ENCODE assay signal across 18 cellular contexts in the genomic region with DNA sequence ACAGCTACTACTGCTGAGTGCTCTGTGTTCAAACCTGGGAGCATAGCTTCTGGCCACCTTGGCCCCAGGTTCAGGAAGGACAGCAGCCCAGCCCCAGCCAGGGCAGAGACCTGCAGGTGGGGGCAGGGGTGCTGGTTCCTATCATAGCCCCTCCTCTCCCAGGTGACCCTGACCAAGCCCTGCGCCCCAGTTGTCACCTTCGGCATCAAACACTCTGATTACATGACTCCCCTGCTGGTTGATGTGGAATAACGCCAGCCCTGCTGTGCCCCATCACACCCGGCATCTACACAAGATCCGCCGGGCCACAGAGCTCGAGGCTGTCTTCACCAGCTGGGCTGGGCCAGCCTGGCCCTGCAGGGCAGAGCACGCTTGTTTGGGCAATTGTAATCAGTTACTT. TPM values are rescaled to one million over a fixed set of nuclear protein-coding genes. Genes with fewer than 3 reads are reported as not detected.
A peak's percentile ranks its signal among the peaks of the same experiment; 100 is the strongest.
DNase-seq lines count a peak whose midpoint lies in the region; ATAC-seq, FAIRE-seq and TF ChIP-seq lines count a peak whose summit lies in the region.
"Had no signal": no experiment of that assay in that cellular context is flagged by ENCODE, and none has a peak within 500 bp of the region (broad histone marks: within the 10 kb centered on the region; RNA-seq: fewer than 3 reads in every experiment).

No MANE protein-coding gene starts in this region.

- peaks cover 0 to 25% (median 9%) of the 10 kb centered on the region in 3 donors for H3K36me3 ChIP-seq in pancreas

- no peaks in the 10 kb centered on the region for H3K9me3 ChIP-seq in pancreas
- H3K9me3 ChIP-seq: neutrophil had no signal

- 63 to 74% methylated on average over 8 of the region's 8 CpGs for WGBS in pancreas, 2 donors

- no peaks in the 10 kb centered on the region for H3K27me3 ChIP-seq in pancreas
- H3K27me3 ChIP-seq: neutrophil had no signal

- FAIRE-seq in pancreas (lab: Jason Lieb, UNC), result no peak

- H3K27ac ChIP-seq in pancreas, result no peak overlapping the region
- H3K27ac ChIP-seq: neutrophil, SK-N-MC, VCaP had no signal

- peaks cover 29% of the 10 kb centered on the region for H3K4me1 Mint-ChIP-seq in activated CD4-positive, alpha-beta T cell treated with anti-CD3 and anti-CD28 coated beads, Interleukin-2, amount 10 ng/mL, durations not matched to agents 24 days and 14 days
- H3K4me1 Mint-ChIP-seq in HFFc6 (ENCODE audit: low read depth) (peaks cover 4% of the 10 kb centered on the region; the same call in 1 of the 2 replicates), chondrocyte (ENCODE audit: low read depth) (peaks cover 17% of the 10 kb centered on the region)

- H3K9me3 Mint-ChIP-seq in activated CD4-positive, alpha-beta T cell treated with anti-CD3 and anti-CD28 coated beads, Interleukin-2, amount 10 ng/mL, durations not matched to agents 24 days and 14 days, result no peaks in the 10 kb centered on the region
- H3K9me3 Mint-ChIP-seq in HFFc6 (no peaks in the 10 kb centered on the region), chondrocyte (ENCODE audit: low read depth) (no peaks in the 10 kb centered on the region)
- H3K9me3 Mint-ChIP-seq: activated T-helper 1 cell treated with anti-CD3 and anti-CD28 coated beads, Interleukin-12 subunit alpha, Interleukin-12 subunit beta, Interleukin-2, Interleukin-4 antibody, amounts not matched to agents 30 ng/mL and 10 ng/mL and 1 ng/mL, durations not matched to agents 14 hours and 24 hours and 36 hours; effector memory CD8-positive, alpha-beta T cell; stimulated activated naive CD8-positive, alpha-beta T cell treated with anti-CD3 and anti-CD28 coated beads, Interleukin-15, amount 100 ng/mL, for 72 hours had no signal

- peaks cover 25% of the 10 kb centered on the region for H3K36me3 Mint-ChIP-seq in activated CD4-positive, alpha-beta T cell treated with anti-CD3 and anti-CD28 coated beads, Interleukin-2, amount 10 ng/mL, durations not matched to agents 24 days and 14 days (ENCODE audit: low read depth)
- H3K36me3 Mint-ChIP-seq in HFFc6 (ENCODE audit: low read depth), result peaks cover 14% of the 10 kb centered on the region; the same call in 1 of the 2 replicates
- peaks cover 12% of the 10 kb centered on the region for H3K36me3 Mint-ChIP-seq in chondrocyte (ENCODE audit: low read depth)

- no peak overlapping the region for H3K4me3 ChIP-seq in pancreas
- H3K4me3 ChIP-seq: SK-N-MC had no signal

- intact Hi-C loops in activated CD4-positive, alpha-beta T cell treated with anti-CD3 and anti-CD28 coated beads, Interleukin-2, amount 10 ng/mL, durations not matched to agents 24 days and 14 days (cut with micrococcal nuclease), result no loop called here
- intact Hi-C loops in pancreas (cut with DNase I), result no loop called here

- H3K4me1 ChIP-seq in pancreas, result peaks cover 0 to under 1% (median 0%) of the 10 kb centered on the region in 3 donors

- H3K27ac Mint-ChIP-seq in activated CD4-positive, alpha-beta T cell treated with anti-CD3 and anti-CD28 coated beads, Interleukin-2, amount 10 ng/mL, durations not matched to agents 24 days and 14 days, result no peak overlapping the region
- H3K27ac Mint-ChIP-seq in HFFc6, result no peak overlapping the region
- H3K27ac Mint-ChIP-seq in chondrocyte (ENCODE audit: unreplicated experiment), result no peak overlapping the region
- H3K27ac Mint-ChIP-seq: activated T-helper 1 cell treated with anti-CD3 and anti-CD28 coated beads, Interleukin-12 subunit alpha, Interleukin-12 subunit beta, Interleukin-2, Interleukin-4 antibody, amounts not matched to agents 30 ng/mL and 10 ng/mL and 1 ng/mL, durations not matched to agents 14 hours and 24 hours and 36 hours; stimulated activated naive CD8-positive, alpha-beta T cell treated with anti-CD3 and anti-CD28 coated beads, Interleukin-15, amount 100 ng/mL, for 72 hours had no signal

- TF ChIP-seq CTCF in HFFc6 (IDR thresholded peaks at IDR 0.05) (peak; percentile 23), chondrocyte (IDR thresholded peaks at IDR 0.05) (no peak), pancreas (IDR thresholded peaks at IDR 0.05) (no peak)

- DNase-seq in activated CD4-positive, alpha-beta T cell treated with anti-CD3 and anti-CD28 coated beads, Interleukin-2, amount 10 ng/mL, durations not matched to agents 24 days and 14 days, result peak; percentile 55
- DNase-seq in activated CD4-positive, alpha-beta T cell treated with anti-CD3 and anti-CD28 coated beads for 4 hours, result no peak
- DNase-seq in HFFc6 (no peak), chondrocyte (ENCODE audit: low spot score) (peak; percentile 70), pancreas (peak in 4 of 6 donors; percentile 18 to 74 (median 44)), NCI-H1417 (lab: John Stamatoyannopoulos, UW) (no peak), SW480 (ENCODE audit: low spot score) (no peak), HUDEP-2 (lab: John Stamatoyannopoulos, UW; ENCODE audit: unreplicated experiment in 76 of 76) (no peak)
- DNase-seq: effector memory CD8-positive, alpha-beta T cell; NCI-H2227 treated with DMSO at 0.1 percent for 48 hours had no signal

- H3K4me3 Mint-ChIP-seq in activated CD4-positive, alpha-beta T cell treated with anti-CD3 and anti-CD28 coated beads, Interleukin-2, amount 10 ng/mL, durations not matched to agents 24 days and 14 days, result no peak overlapping the region
- H3K4me3 Mint-ChIP-seq in HFFc6, result no peak overlapping the region
- no peak overlapping the region for H3K4me3 Mint-ChIP-seq in chondrocyte (ENCODE audit: unreplicated experiment)
- H3K4me3 Mint-ChIP-seq: activated T-helper 1 cell treated with anti-CD3 and anti-CD28 coated beads, Interleukin-12 subunit alpha, Interleukin-12 subunit beta, Interleukin-2, Interleukin-4 antibody, amounts not matched to agents 30 ng/mL and 10 ng/mL and 1 ng/mL, durations not matched to agents 14 hours and 24 hours and 36 hours; effector memory CD8-positive, alpha-beta T cell; stimulated activated naive CD8-positive, alpha-beta T cell treated with anti-CD3 and anti-CD28 coated beads, Interleukin-15, amount 100 ng/mL, for 72 hours had no signal

- no peak for ATAC-seq in pancreas
- ATAC-seq: effector memory CD8-positive, alpha-beta T cell; stimulated activated naive CD8-positive, alpha-beta T cell treated with anti-CD3 and anti-CD28 coated beads, Interleukin-15, amount 100 ng/mL, for 72 hours had no signal

- H3K27me3 Mint-ChIP-seq in activated CD4-positive, alpha-beta T cell treated with anti-CD3 and anti-CD28 coated beads, Interleukin-2, amount 10 ng/mL, durations not matched to agents 24 days and 14 days, result no peaks in the 10 kb centered on the region
- H3K27me3 Mint-ChIP-seq in HFFc6 (ENCODE audit: insufficient read depth), result peaks cover 6% of the 10 kb centered on the region
- no peaks in the 10 kb centered on the region for H3K27me3 Mint-ChIP-seq in chondrocyte (ENCODE audit: low read depth)
- H3K27me3 Mint-ChIP-seq: effector memory CD8-positive, alpha-beta T cell; stimulated activated naive CD8-positive, alpha-beta T cell treated with anti-CD3 and anti-CD28 coated beads, Interleukin-15, amount 100 ng/mL, for 72 hours had no signal

RNA-seq across cellular contexts. Expression of a gene that starts 6.9 kb away (rescaled TPM):
- not detected in 2 replicates for total RNA-seq in activated CD4-positive, alpha-beta T cell treated with anti-CD3 and anti-CD28 coated beads, Interleukin-2, amount 10 ng/mL, durations not matched to agents 24 days and 14 days
- not detected for total RNA-seq in HFFc6 (2021; fragmentation: NEBNext Ultra II Directional; extraction: Animal tissue kit (Norgen Biotek cat#: 25700))
- not detected in 3 replicates for total RNA-seq in chondrocyte
- under 1 TPM in 3 of 6 donors, not detected in 3; 0.41 to 0.70 (median 0.63) TPM for total RNA-seq in pancreas
- polyA plus RNA-seq in pancreas, result 1 to 10 TPM in 1 of 2 donors, not detected in 1; 1.1 TPM
- total RNA-seq: activated T-helper 1 cell treated with anti-CD3 and anti-CD28 coated beads, Interleukin-12 subunit alpha, Interleukin-12 subunit beta, Interleukin-2, Interleukin-4 antibody, amounts not matched to agents 30 ng/mL and 10 ng/mL and 1 ng/mL, durations not matched to agents 14 hours and 24 hours and 36 hours; fibroblast of villous mesenchyme; skeletal muscle tissue had no signal
- polyA plus RNA-seq: AG04450 had no signal

RNA-seq across cellular contexts. Expression of a gene that starts 7.4 kb away (rescaled TPM):
- 43.6 and 46.9 TPM in 2 replicates for total RNA-seq in activated CD4-positive, alpha-beta T cell treated with anti-CD3 and anti-CD28 coated beads, Interleukin-2, amount 10 ng/mL, durations not matched to agents 24 days and 14 days
- 10 to 100 TPM; 63.5 to 76.9 (median 67.2) TPM for total RNA-seq in HFFc6 (2021; fragmentation: NEBNext Ultra II Directional; extraction: Animal tissue kit (Norgen Biotek cat#: 25700))
- total RNA-seq in chondrocyte (58.0 to 71.1 TPM (median 59.6 TPM) in 3 replicates), pancreas (10 to 100 TPM; 29.8 to 53.4 (median 48.8) TPM)
- 10 to 100 TPM; 27.7 to 30.7 TPM for polyA plus RNA-seq in pancreas

RNA-seq across cellular contexts. Expression of a gene that starts 7.7 kb away (rescaled TPM):
- 118 and 128 TPM in 2 replicates for total RNA-seq in activated CD4-positive, alpha-beta T cell treated with anti-CD3 and anti-CD28 coated beads, Interleukin-2, amount 10 ng/mL, durations not matched to agents 24 days and 14 days
- total RNA-seq in HFFc6 (2021; fragmentation: NEBNext Ultra II Directional; extraction: Animal tissue kit (Norgen Biotek cat#: 25700)), result 100 to 1,000 TPM; 163 to 194 (median 164) TPM
- 107 to 130 TPM (median 124 TPM) in 3 replicates for total RNA-seq in chondrocyte
- total RNA-seq in pancreas, result 10 to 100 TPM; 29.7 to 49.3 (median 40.9) TPM
- 10 to 100 TPM; 39.6 to 47.1 TPM for polyA plus RNA-seq in pancreas

RNA-seq across cellular contexts. Expression of a gene that starts 36.4 kb away (rescaled TPM):
- total RNA-seq in activated CD4-positive, alpha-beta T cell treated with anti-CD3 and anti-CD28 coated beads, Interleukin-2, amount 10 ng/mL, durations not matched to agents 24 days and 14 days, result 16.5 and 17.6 TPM in 2 replicates
- 10 to 100 TPM in 4 of 6 experiments, 1 to 10 TPM in 2; 8.0 to 10.9 (median 10.2) TPM for total RNA-seq in HFFc6 (2021; fragmentation: NEBNext Ultra II Directional; extraction: Animal tissue kit (Norgen Biotek cat#: 25700))
- total RNA-seq in chondrocyte (14.5 to 20.9 TPM (median 18.5 TPM) in 3 replicates), pancreas (10 to 100 TPM in 4 of 6 donors, 1 to 10 TPM in 2; 7.7 to 13.2 (median 10.9) TPM)
- 10 to 100 TPM; 21.4 to 25.1 TPM for polyA plus RNA-seq in pancreas

RNA-seq across cellular contexts. Expression of a gene that starts 37.0 kb away (rescaled TPM):
- total RNA-seq in activated CD4-positive, alpha-beta T cell treated with anti-CD3 and anti-CD28 coated beads, Interleukin-2, amount 10 ng/mL, durations not matched to agents 24 days and 14 days, result 272 and 275 TPM in 2 replicates
- total RNA-seq in HFFc6 (2021; fragmentation: NEBNext Ultra II Directional; extraction: Animal tissue kit (Norgen Biotek cat#: 25700)), result 100 to 1,000 TPM; 167 to 180 (median 172) TPM
- total RNA-seq in chondrocyte, result 103 to 122 TPM (median 104 TPM) in 3 replicates
- 10 to 100 TPM; 35.5 to 48.3 (median 41.9) TPM for total RNA-seq in pancreas
- 100 to 1,000 TPM in 1 of 2 donors, 10 to 100 TPM in 1; 97.5 to 118 TPM for polyA plus RNA-seq in pancreas

Comparison
In these comparisons a context has a peak if more than half of its experiments do, and no peak if none do; other contexts are left out.
1. DNase-seq: peak in activated CD4-positive, alpha-beta T cell treated with anti-CD3 and anti-CD28 coated beads, Interleukin-2, amount 10 ng/mL, durations not matched to agents 24 days and 14 days (single experiment), chondrocyte (single experiment) and pancreas (4 of 6); none in activated CD4-positive, alpha-beta T cell treated with anti-CD3 and anti-CD28 coated beads for 4 hours (0 of 2), HFFc6 (single experiment), NCI-H1417 (0 of 3), SW480 (single experiment) and HUDEP-2 (0 of 76).